In the genomic region with DNA sequence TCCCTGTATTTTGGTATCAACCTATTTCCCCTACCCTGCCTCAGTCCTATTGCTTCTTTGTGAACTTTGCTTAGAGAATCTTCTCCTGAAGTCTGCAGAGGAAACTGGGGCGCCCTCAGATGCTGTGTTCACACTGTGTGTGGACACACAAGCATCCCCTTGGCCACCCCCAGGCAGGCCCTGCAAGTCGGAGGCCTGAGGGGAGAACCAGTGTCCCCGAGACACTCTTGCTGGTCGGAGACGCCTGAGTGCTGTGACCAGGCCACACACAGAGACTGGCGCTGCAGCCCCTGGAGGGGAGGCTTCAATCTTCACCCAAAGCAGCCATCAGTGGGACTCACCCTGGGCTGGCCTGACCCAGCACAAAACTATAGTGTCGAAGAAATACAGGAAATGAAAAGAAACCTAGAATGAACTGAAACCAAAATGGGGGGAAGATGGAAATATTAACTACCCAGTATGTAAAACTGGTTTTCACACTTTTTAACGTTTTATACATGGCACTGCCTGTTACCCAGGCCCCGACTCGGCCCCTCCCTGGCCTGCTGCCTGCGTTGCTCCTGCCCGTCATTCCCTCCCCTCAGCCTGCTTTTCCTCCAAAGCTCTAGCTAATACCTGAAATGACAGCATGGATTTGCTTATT, we compare ENCODE assay signal across 17 cellular contexts. TPM values are rescaled to one million over a fixed set of nuclear protein-coding genes. Genes with fewer than 3 reads are reported as not detected.
A peak's percentile ranks its signal among the peaks of the same experiment; 100 is the strongest.
DNase-seq lines count a peak whose midpoint lies in the region; ATAC-seq, FAIRE-seq and TF ChIP-seq lines count a peak whose summit lies in the region.
"Had no signal": no experiment of that assay in that cellular context is flagged by ENCODE, and none has a peak within 500 bp of the region (broad histone marks: within the 10 kb centered on the region; RNA-seq: fewer than 3 reads in every experiment).

No MANE protein-coding gene starts in this region.

- peaks cover 4% of the 10 kb centered on the region for H3K4me1 ChIP-seq in mesenchymal stem cell (ENCODE audit: control insufficient read depth, insufficient read depth, low read depth, low read length)

- H3K4me3 Mint-ChIP-seq in dendritic cell treated with granulocyte-macrophage colony-stimulating factor and Interleukin-4, amounts not matched to agents 40 ng/mL and 50 ng/mL, for 4 days, result no peak overlapping the region
- H3K4me3 Mint-ChIP-seq: naive thymus-derived CD4-positive, alpha-beta T cell; T-helper 1 cell treated with Interleukin-12 subunit alpha and Interleukin-12 subunit beta and Interleukin-4 antibody, amounts not matched to agents 30 μg/mL and 1 μg/mL, for 36 hours had no signal

- no peak overlapping the region for H3K18ac ChIP-seq in mesenchymal stem cell (ENCODE audit: low read depth in 1 of 2, low read length in 2 of 2)

- intact Hi-C loops in dendritic cell treated with granulocyte-macrophage colony-stimulating factor and Interleukin-4, amounts not matched to agents 40 ng/mL and 50 ng/mL, for 4 days (cut with micrococcal nuclease), result no loop called here

- H3K36me3 ChIP-seq in mesenchymal stem cell (ENCODE audit: control insufficient read depth in 1 of 2, insufficient read depth in 2 of 2, low read depth in 1 of 2, low read length in 2 of 2), result peaks cover 3 to 18% of the 10 kb centered on the region in 2 experiments
- H3K36me3 ChIP-seq: heart left ventricle, upper lobe of left lung had no signal

- no peak overlapping the region for H3K14ac ChIP-seq in mesenchymal stem cell (ENCODE audit: low read length in 2 of 2)

- H3K4me1 Mint-ChIP-seq in dendritic cell treated with granulocyte-macrophage colony-stimulating factor and Interleukin-4, amounts not matched to agents 40 ng/mL and 50 ng/mL, for 4 days (ENCODE audit: low read depth), result peaks cover 54% of the 10 kb centered on the region

- TF ChIP-seq CTCF in C4-2B (conservative IDR thresholded peaks at IDR 0.05) (no peak), foreskin fibroblast (IDR thresholded peaks at IDR 0.05; ENCODE audit: low read depth, low read length) (no peak)

- no peak for TF ChIP-seq POLR2A in erythroblast (IDR thresholded peaks at IDR 0.05; ENCODE audit: low read length)
- TF ChIP-seq POLR2A in GM12892 (IDR thresholded peaks at IDR 0.05; ENCODE audit: low read depth, low read length), result no peak

- H2BK5ac ChIP-seq in mesenchymal stem cell (ENCODE audit: low read depth, low read length, poor library complexity, severe bottlenecking), result no peak overlapping the region

- no peaks in the 10 kb centered on the region for H3K79me1 ChIP-seq in mesenchymal stem cell (replicated peaks; ENCODE audit: low read length, poor library complexity, severe bottlenecking)

- 88% methylated on average over 12 of the region's 12 CpGs for WGBS in mesenchymal stem cell

- DNase-seq in mesenchymal stem cell (no peak), foreskin fibroblast (no peak), erythroblast (lab: John Stamatoyannopoulos, UW) (no peak), GM12892 (ENCODE audit: insufficient read length) (no peak)
- DNase-seq: activated CD4-positive, alpha-beta T cell treated with anti-CD3 and anti-CD28 coated beads for 1 hour; naive thymus-derived CD4-positive, alpha-beta T cell; NCI-H146; NCI-H446 treated with DMSO at 0.1 percent for 48 hours; stimulated activated CD4-positive, alpha-beta T cell treated with anti-CD3 and anti-CD28 coated beads, Interleukin-2, amount 100 ng/mL, for 24 hours; stimulated activated CD8-positive, alpha-beta memory T cell treated with anti-CD3 and anti-CD28 coated beads, Interleukin-4, amount 100 ng/mL, for 48 hours; upper lobe of left lung had no signal

- no peak overlapping the region for H2AK5ac ChIP-seq in mesenchymal stem cell (ENCODE audit: low read length, severe bottlenecking)

- H3K9me3 ChIP-seq in mesenchymal stem cell (ENCODE audit: control insufficient read depth, low read length), result no peaks in the 10 kb centered on the region
- H3K9me3 ChIP-seq: heart left ventricle, upper lobe of left lung had no signal

- no peaks in the 10 kb centered on the region for H3K36me3 Mint-ChIP-seq in dendritic cell treated with granulocyte-macrophage colony-stimulating factor and Interleukin-4, amounts not matched to agents 40 ng/mL and 50 ng/mL, for 4 days (ENCODE audit: low read depth)

- no peak for FAIRE-seq in GM12892 (lab: Jason Lieb, UNC)

- H2BK15ac ChIP-seq in mesenchymal stem cell (ENCODE audit: low read depth, poor library complexity, severe bottlenecking), result no peak overlapping the region

- H3K27ac ChIP-seq in C4-2B, result peak overlapping the region; percentile 58; the same call in 1 of the 2 replicates
- H3K27ac ChIP-seq in mesenchymal stem cell (ENCODE audit: low read length, poor library complexity, severe bottlenecking), result no peak overlapping the region
- H3K27ac ChIP-seq: upper lobe of left lung had no signal

- H3K27me3 Mint-ChIP-seq in dendritic cell treated with granulocyte-macrophage colony-stimulating factor and Interleukin-4, amounts not matched to agents 40 ng/mL and 50 ng/mL, for 4 days, result peaks cover 6% of the 10 kb centered on the region

- H3K9ac ChIP-seq in mesenchymal stem cell (ENCODE audit: low read length), result no peak overlapping the region

- H2BK12ac ChIP-seq in mesenchymal stem cell (ENCODE audit: low read length in 2 of 2), result no peak overlapping the region

- no peak overlapping the region for H2AFZ ChIP-seq in mesenchymal stem cell (ENCODE audit: low read depth, low read length)

- no peak overlapping the region for H4K8ac ChIP-seq in mesenchymal stem cell (ENCODE audit: low read length)

- peak; percentile 47 for ATAC-seq in GM18868 (IDR thresholded peaks at IDR 0.05; ENCODE audit: unreplicated experiment)
- peak; percentile 66 for ATAC-seq in HG03175 (IDR thresholded peaks at IDR 0.05; ENCODE audit: unreplicated experiment)
- ATAC-seq: heart left ventricle; naive thymus-derived CD4-positive, alpha-beta T cell had no signal

- no peak overlapping the region for H3K4ac ChIP-seq in mesenchymal stem cell (ENCODE audit: low read depth in 1 of 2, low read length in 2 of 2)

- H4K91ac ChIP-seq in mesenchymal stem cell (ENCODE audit: low read length), result no peak overlapping the region

- H3K4me3 ChIP-seq in mesenchymal stem cell (ENCODE audit: insufficient read depth in 1 of 2, low read depth in 1 of 2, low read length in 2 of 2) (no peak overlapping the region), foreskin fibroblast (ENCODE audit: low read depth in 1 of 2, low read length in 2 of 2) (no peak overlapping the region)
- H3K4me3 ChIP-seq: heart left ventricle, upper lobe of left lung had no signal

- no peak overlapping the region for H3K23ac ChIP-seq in mesenchymal stem cell (ENCODE audit: low read length in 2 of 2)

- peaks cover 0 to 15% of the 10 kb centered on the region in 2 experiments for H3K27me3 ChIP-seq in mesenchymal stem cell (ENCODE audit: control insufficient read depth in 1 of 2, insufficient read depth in 1 of 2, low read length in 2 of 2)
- H3K27me3 ChIP-seq: heart left ventricle, upper lobe of left lung had no signal

- no peak overlapping the region for H2BK120ac ChIP-seq in mesenchymal stem cell (ENCODE audit: low read depth, low read length)

- no peak overlapping the region for H3K4me2 ChIP-seq in mesenchymal stem cell (ENCODE audit: low read length, poor library complexity, severe bottlenecking)

- peak overlapping the region; percentile 67 for H3K27ac Mint-ChIP-seq in dendritic cell treated with granulocyte-macrophage colony-stimulating factor and Interleukin-4, amounts not matched to agents 40 ng/mL and 50 ng/mL, for 4 days
- H3K27ac Mint-ChIP-seq: naive thymus-derived CD4-positive, alpha-beta T cell; T-helper 1 cell treated with Interleukin-12 subunit alpha and Interleukin-12 subunit beta and Interleukin-4 antibody, amounts not matched to agents 30 μg/mL and 1 μg/mL, for 36 hours had no signal

- no peaks in the 10 kb centered on the region for H3K9me3 Mint-ChIP-seq in dendritic cell treated with granulocyte-macrophage colony-stimulating factor and Interleukin-4, amounts not matched to agents 40 ng/mL and 50 ng/mL, for 4 days
- H3K9me3 Mint-ChIP-seq: T-helper 1 cell treated with Interleukin-12 subunit alpha and Interleukin-12 subunit beta and Interleukin-4 antibody, amounts not matched to agents 30 μg/mL and 1 μg/mL, for 36 hours had no signal

RNA-seq across cellular contexts. Expression of a gene that starts 48.4 kb away (rescaled TPM):
- polyA plus RNA-seq in mesenchymal stem cell (2013, experiment 1 of 2), result 56.3 TPM
- 57.5 TPM for polyA plus RNA-seq in mesenchymal stem cell (2013, experiment 2 of 2)
- not detected for polyA plus RNA-seq in GM12892 (2012; ENCODE audit: missing spikeins)
- polyA plus RNA-seq: naive thymus-derived CD4-positive, alpha-beta T cell had no signal
